ENCODE assay signal across 8 cellular contexts in the genomic region with DNA sequence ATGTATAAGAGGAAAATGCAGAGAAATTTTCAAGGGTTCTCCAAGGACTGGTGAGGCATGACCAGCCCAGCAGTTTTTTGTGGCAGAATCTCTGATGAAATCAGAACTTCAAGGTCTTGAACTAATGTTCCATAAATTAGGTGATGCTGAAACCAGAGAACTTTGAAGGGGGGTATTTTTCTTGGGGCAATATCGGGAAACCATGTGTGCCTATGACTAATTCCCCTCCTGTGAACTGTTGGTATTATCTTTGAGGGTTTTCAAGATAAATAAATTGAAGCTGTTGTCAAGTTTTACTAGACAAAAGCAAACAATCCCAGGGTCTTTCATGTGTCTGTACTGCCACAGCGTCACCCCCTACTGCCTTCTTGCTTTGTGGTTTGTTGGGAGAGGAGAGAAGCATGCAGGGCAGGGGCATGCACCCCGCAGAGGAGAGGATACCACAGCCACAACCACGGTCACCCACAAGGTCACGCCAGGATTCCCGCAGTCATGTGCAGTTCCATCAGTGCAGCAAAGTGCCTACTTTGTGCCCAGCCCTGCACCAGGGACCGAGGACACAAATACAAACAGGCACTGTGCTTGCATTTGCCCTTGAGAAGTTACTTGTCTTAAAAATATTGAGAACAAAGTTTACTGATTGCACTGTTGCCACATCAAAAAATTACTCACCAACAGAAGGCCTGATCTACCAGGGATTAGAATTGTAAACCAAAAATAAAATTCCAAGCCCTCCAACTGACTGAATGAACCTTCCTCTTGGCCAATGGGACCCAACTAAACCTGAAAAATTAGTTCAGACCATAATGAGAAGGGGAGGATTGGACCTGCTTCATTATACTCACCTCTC.
DNase-seq lines count a peak whose midpoint lies in the region; ATAC-seq and TF ChIP-seq lines count a peak whose summit lies in the region.

No MANE protein-coding gene starts in this region.

- peaks cover 4% of the 10 kb centered on the region for H3K27me3 Mint-ChIP-seq in nephron (ENCODE audit: low read depth)

- ATAC-seq in GM19035 (IDR thresholded peaks at IDR 0.05; ENCODE audit: unreplicated experiment), result no peak

- no peaks in the 10 kb centered on the region for H3K27me3 ChIP-seq in adipocyte (replicated peaks; ENCODE audit: control insufficient read depth, insufficient read depth, low read length)

- no peak overlapping the region for H3K4me3 Mint-ChIP-seq in nephron

- no peak for TF ChIP-seq CTCF in nephron (IDR thresholded peaks at IDR 0.05; ENCODE audit: unreplicated experiment in 3 of 3)

- peak; percentile 11 for DNase-seq in GM03348 (ENCODE audit: low spot score)
- peak; percentile 87 to 88 for DNase-seq in NCI-H187 (lab: John Stamatoyannopoulos, UW)
- DNase-seq in adipocyte (ENCODE audit: low read depth), result peak; percentile 81
- no peak for DNase-seq in C1 segment of cervical spinal cord (lab: John Stamatoyannopoulos, UW)
- DNase-seq in germinal center (ENCODE audit: low spot score), result no peak
- no peak for DNase-seq in NCI-H526 (lab: John Stamatoyannopoulos, UW)

- H3K4me1 Mint-ChIP-seq in nephron, result peaks cover 23% of the 10 kb centered on the region

- H3K9me3 Mint-ChIP-seq in nephron, result no peaks in the 10 kb centered on the region

- peaks cover 2% of the 10 kb centered on the region for H3K9me3 ChIP-seq in adipocyte (ENCODE audit: control insufficient read depth, low read length)

- no peaks in the 10 kb centered on the region for H3K36me3 ChIP-seq in adipocyte (ENCODE audit: control insufficient read depth, insufficient read depth, low read length, severe bottlenecking)

- peak overlapping the region in 2 of 3 experiments; percentile 9 to 77 for H3K27ac Mint-ChIP-seq in nephron

- H3K9ac ChIP-seq in adipocyte (ENCODE audit: low read length), result no peak overlapping the region

- H3K36me3 Mint-ChIP-seq in nephron (ENCODE audit: low read depth), result no peaks in the 10 kb centered on the region

- H3K4me1 ChIP-seq in adipocyte (ENCODE audit: control insufficient read depth, insufficient read depth, low read length), result peaks cover 28% of the 10 kb centered on the region

- no peak overlapping the region for H3K4me3 ChIP-seq in adipocyte (ENCODE audit: low read length)

Comparison
In these comparisons a context has a peak if more than half of its experiments do, and no peak if none do; other contexts are left out.
1. DNase-seq: peak in GM03348 (single experiment), NCI-H187 (2 of 2) and adipocyte (single experiment); none in C1 segment of cervical spinal cord (0 of 14), germinal center (single experiment) and NCI-H526 (0 of 2).